ENCODE assay signal across 31 cellular contexts in genomic region chr1:230396966-230397365, GRCh38. TPM values are rescaled to one million over a fixed set of nuclear protein-coding genes. Genes with fewer than 3 reads are reported as not detected.
"Had no signal": no experiment of that assay in that cellular context is flagged by ENCODE, and none has a peak within 500 bp of the region (broad histone marks: within the 10 kb centered on the region; RNA-seq: fewer than 3 reads in every experiment).

No MANE protein-coding gene starts in this region.

- DNase-seq: hypothalamus; immature natural killer cell; kidney; left colon; left lung; lower lobe of right lung; mammary epithelial cell; mesenchymal stem cell; naive thymus-derived CD8-positive, alpha-beta T cell; nephron progenitor cell; pancreas; posterior cingulate gyrus; retina; right cardiac atrium; stimulated activated CD4-positive, alpha-beta T cell treated with anti-CD3 and anti-CD28 coated beads, Interleukin-12 subunit alpha, Interleukin-12 subunit beta, amount 100 ng/mL, for 4 hours; stimulated activated CD4-positive, alpha-beta T cell treated with anti-CD3 and anti-CD28 coated beads, Interleukin-15, amount 100 ng/mL, for 24 hours; stimulated activated CD4-positive, alpha-beta T cell treated with anti-CD3 and anti-CD28 coated beads, Interleukin-2, amount 100 ng/mL, for 24 hours; stimulated activated CD4-positive, alpha-beta T cell treated with anti-CD3 and anti-CD28 coated beads, Interleukin-4, amount 100 ng/mL, for 1 hour; stimulated activated naive B cell treated with anti-CD40 and anti-IgM and Interleukin-4, amounts not matched to agents 10 μg/mL and 1 μg/mL and 100 μg/mL, for 72 hours; stimulated activated naive CD8-positive, alpha-beta T cell treated with anti-CD3 and anti-CD28 coated beads, Interleukin-15, Interleukin-2, amounts not matched to agents 100 U/mL and 50 U/mL, for 24 hours; stomach; testis; thyroid gland; transverse colon; upper lobe of left lung had no signal

- H3K4me1 Mint-ChIP-seq: immature natural killer cell; naive thymus-derived CD8-positive, alpha-beta T cell; stimulated activated naive B cell treated with anti-CD40 and anti-IgM and Interleukin-4, amounts not matched to agents 10 μg/mL and 1 μg/mL and 100 μg/mL, for 72 hours had no signal

- H3K9me3 ChIP-seq: left lung, lower lobe of right lung, pancreas, prostate gland, testis, thyroid gland, transverse colon, upper lobe of left lung had no signal

- H3K27me3 ChIP-seq: neural progenitor cell, pancreas, testis, thyroid gland, transverse colon, upper lobe of left lung had no signal

- H2AFZ ChIP-seq: neural progenitor cell had no signal

- H3K27ac ChIP-seq: left lung, lower lobe of right lung, neural progenitor cell, pancreas, prostate gland, stomach, testis, thyroid gland, transverse colon, upper lobe of left lung had no signal

- H3K27ac Mint-ChIP-seq: immature natural killer cell; naive thymus-derived CD8-positive, alpha-beta T cell; nephron progenitor cell; neural progenitor cell; stimulated activated naive B cell treated with anti-CD40 and anti-IgM and Interleukin-4, amounts not matched to agents 10 μg/mL and 1 μg/mL and 100 μg/mL, for 72 hours had no signal

- H3K4me3 Mint-ChIP-seq: immature natural killer cell; naive thymus-derived CD8-positive, alpha-beta T cell; nephron progenitor cell; neural progenitor cell; stimulated activated naive B cell treated with anti-CD40 and anti-IgM and Interleukin-4, amounts not matched to agents 10 μg/mL and 1 μg/mL and 100 μg/mL, for 72 hours had no signal

- H3K4me3 ChIP-seq: left lung, lower lobe of right lung, neural progenitor cell, pancreas, prostate gland, skin epidermis, stomach, testis, thyroid gland, transverse colon, upper lobe of left lung had no signal

- H3K36me3 Mint-ChIP-seq: immature natural killer cell had no signal

- ATAC-seq: left colon; left lung; lower lobe of right lung; naive thymus-derived CD8-positive, alpha-beta T cell; pancreas; right cardiac atrium; sciatic nerve; stimulated activated naive B cell treated with anti-CD40 and anti-IgM and Interleukin-4, amounts not matched to agents 10 μg/mL and 1 μg/mL and 100 μg/mL, for 72 hours; stimulated activated naive CD8-positive, alpha-beta T cell treated with anti-CD3 and anti-CD28 coated beads, Interleukin-15, Interleukin-2, amounts not matched to agents 100 U/mL and 50 U/mL, for 24 hours had no signal

- H3K9ac ChIP-seq: neural progenitor cell had no signal

- H3K4me2 ChIP-seq: neural progenitor cell had no signal

- FAIRE-seq: islet of Langerhans, kidney, pancreas, urothelium cell line had no signal

- H3K4me1 ChIP-seq: left lung, lower lobe of right lung, pancreas, prostate gland, stomach, testis, thyroid gland, transverse colon, upper lobe of left lung had no signal

- H3K36me3 ChIP-seq: left lung, lower lobe of right lung, neural progenitor cell, pancreas, prostate gland, stomach, thyroid gland, transverse colon, upper lobe of left lung had no signal

RNA-seq across cellular contexts. Expression of gene PGBD5, which starts 29.2 kb away (rescaled TPM):
- total RNA-seq: naive thymus-derived CD8-positive, alpha-beta T cell had no signal
